In genomic region chr3:14208977-14209394, GRCh38 we compare ENCODE assay signal across 2 cellular contexts.
A peak's percentile ranks its signal among the peaks of the same experiment; 100 is the strongest.
TF ChIP-seq lines count a peak whose summit lies in the region.

No MANE protein-coding gene starts in this region.

TF ChIP-seq in IMR-90, 13 proteins besides CTCF, POLR2A, EP300 and RAD21:
- TF ChIP-seq CHD1 (IDR thresholded peaks at IDR 0.05; ENCODE audit: low read depth, low read length) = no peak
- TF ChIP-seq CEBPB (IDR thresholded peaks at IDR 0.05; ENCODE audit: low read depth, low read length) = no peak
- no peak for TF ChIP-seq BHLHE40 (IDR thresholded peaks at IDR 0.05; ENCODE audit: low read depth, low read length)
- TF ChIP-seq, protein P1, sequence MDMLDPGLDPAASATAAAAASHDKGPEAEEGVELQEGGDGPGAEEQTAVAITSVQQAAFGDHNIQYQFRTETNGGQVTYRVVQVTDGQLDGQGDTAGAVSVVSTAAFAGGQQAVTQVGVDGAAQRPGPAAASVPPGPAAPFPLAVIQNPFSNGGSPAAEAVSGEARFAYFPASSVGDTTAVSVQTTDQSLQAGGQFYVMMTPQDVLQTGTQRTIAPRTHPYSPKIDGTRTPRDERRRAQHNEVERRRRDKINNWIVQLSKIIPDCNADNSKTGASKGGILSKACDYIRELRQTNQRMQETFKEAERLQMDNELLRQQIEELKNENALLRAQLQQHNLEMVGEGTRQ (IDR thresholded peaks at IDR 0.05; ENCODE audit: low read depth, low read length) = no peak
- TF ChIP-seq NFE2L2 (IDR thresholded peaks at IDR 0.05; ENCODE audit: low read depth, low read length) = no peak
- no peak for TF ChIP-seq MXI1 (IDR thresholded peaks at IDR 0.05; ENCODE audit: borderline replicate concordance, low read depth, low read length)
- TF ChIP-seq, protein P2, sequence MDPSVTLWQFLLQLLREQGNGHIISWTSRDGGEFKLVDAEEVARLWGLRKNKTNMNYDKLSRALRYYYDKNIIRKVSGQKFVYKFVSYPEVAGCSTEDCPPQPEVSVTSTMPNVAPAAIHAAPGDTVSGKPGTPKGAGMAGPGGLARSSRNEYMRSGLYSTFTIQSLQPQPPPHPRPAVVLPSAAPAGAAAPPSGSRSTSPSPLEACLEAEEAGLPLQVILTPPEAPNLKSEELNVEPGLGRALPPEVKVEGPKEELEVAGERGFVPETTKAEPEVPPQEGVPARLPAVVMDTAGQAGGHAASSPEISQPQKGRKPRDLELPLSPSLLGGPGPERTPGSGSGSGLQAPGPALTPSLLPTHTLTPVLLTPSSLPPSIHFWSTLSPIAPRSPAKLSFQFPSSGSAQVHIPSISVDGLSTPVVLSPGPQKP (IDR thresholded peaks at IDR 0.05; ENCODE audit: borderline replicate concordance, low read depth, low read length) = no peak
- no peak for TF ChIP-seq MAFK (IDR thresholded peaks at IDR 0.05; ENCODE audit: low read depth, low read length)
- TF ChIP-seq RFX5 (IDR thresholded peaks at IDR 0.05; ENCODE audit: low read depth, low read length) = no peak
- TF ChIP-seq RCOR1 (IDR thresholded peaks at IDR 0.05; ENCODE audit: insufficient replicate concordance, low read length) = no peak
- TF ChIP-seq SMC3 (IDR thresholded peaks at IDR 0.05; ENCODE audit: low read depth, low read length) = no peak
- TF ChIP-seq FOS (IDR thresholded peaks at IDR 0.05; ENCODE audit: low read depth, low read length) = no peak
- TF ChIP-seq MAZ (IDR thresholded peaks at IDR 0.05; ENCODE audit: borderline replicate concordance, low read depth, low read length) = no peak
TF ChIP-seq in IMR-90: peak in this region for 0.

TF ChIP-seq in K562, 482 proteins besides CTCF, POLR2A, EP300 and RAD21 (continues in another document):
- no peak for TF ChIP-seq IRF9 (tag; IDR thresholded peaks at IDR 0.05)
- no peak for TF ChIP-seq CEBPB (tag; IDR thresholded peaks at IDR 0.05)
- TF ChIP-seq, protein P3, sequence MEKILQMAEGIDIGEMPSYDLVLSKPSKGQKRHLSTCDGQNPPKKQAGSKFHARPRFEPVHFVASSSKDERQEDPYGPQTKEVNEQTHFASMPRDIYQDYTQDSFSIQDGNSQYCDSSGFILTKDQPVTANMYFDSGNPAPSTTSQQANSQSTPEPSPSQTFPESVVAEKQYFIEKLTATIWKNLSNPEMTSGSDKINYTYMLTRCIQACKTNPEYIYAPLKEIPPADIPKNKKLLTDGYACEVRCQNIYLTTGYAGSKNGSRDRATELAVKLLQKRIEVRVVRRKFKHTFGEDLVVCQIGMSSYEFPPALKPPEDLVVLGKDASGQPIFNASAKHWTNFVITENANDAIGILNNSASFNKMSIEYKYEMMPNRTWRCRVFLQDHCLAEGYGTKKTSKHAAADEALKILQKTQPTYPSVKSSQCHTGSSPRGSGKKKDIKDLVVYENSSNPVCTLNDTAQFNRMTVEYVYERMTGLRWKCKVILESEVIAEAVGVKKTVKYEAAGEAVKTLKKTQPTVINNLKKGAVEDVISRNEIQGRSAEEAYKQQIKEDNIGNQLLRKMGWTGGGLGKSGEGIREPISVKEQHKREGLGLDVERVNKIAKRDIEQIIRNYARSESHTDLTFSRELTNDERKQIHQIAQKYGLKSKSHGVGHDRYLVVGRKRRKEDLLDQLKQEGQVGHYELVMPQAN (IDR thresholded peaks at IDR 0.05; ENCODE audit: borderline replicate concordance) = no peak
- TF ChIP-seq E4F1 (CRISPR knock-in tag; IDR thresholded peaks at IDR 0.05; ENCODE audit: borderline replicate concordance) = no peak
- TF ChIP-seq CBX8 (IDR thresholded peaks at IDR 0.05; ENCODE audit: borderline replicate concordance, extremely low read depth, low read depth, low read length, poor library complexity, severe bottlenecking) = no peak
- TF ChIP-seq TSHZ1 (CRISPR knock-in tag; IDR thresholded peaks at IDR 0.05) = no peak
- no peak for TF ChIP-seq U2AF1 (optimal IDR thresholded peaks at IDR 0.05; ENCODE audit: low read depth, low read length)
- TF ChIP-seq GTF2F1 (IDR thresholded peaks at IDR 0.05; ENCODE audit: low read depth, low read length) = no peak
- no peak for TF ChIP-seq BRD9 (IDR thresholded peaks at IDR 0.05; ENCODE audit: low read depth, partially characterized antibody)
- TF ChIP-seq FOXO4 (CRISPR knock-in tag; IDR thresholded peaks at IDR 0.05) = no peak
- no peak for TF ChIP-seq ZNF717 (CRISPR knock-in tag; IDR thresholded peaks at IDR 0.05)
- no peak for TF ChIP-seq ZNF79 (CRISPR knock-in tag; IDR thresholded peaks at IDR 0.05; ENCODE audit: low read depth)
- no peak for TF ChIP-seq HES1 (IDR thresholded peaks at IDR 0.05; ENCODE audit: low read depth)
- TF ChIP-seq ADNP (tag; IDR thresholded peaks at IDR 0.05) = no peak
- TF ChIP-seq ZNF695 (CRISPR knock-in tag; IDR thresholded peaks at IDR 0.05) = 0 out of 2 replicates have a peak, but pooled peaks have one; percentile 16
- TF ChIP-seq ZBTB40 (IDR thresholded peaks at IDR 0.05) = no peak
- no peak for TF ChIP-seq ZBTB40 (CRISPR knock-in tag; IDR thresholded peaks at IDR 0.05)
- TF ChIP-seq ZNF384 (IDR thresholded peaks at IDR 0.05; ENCODE audit: low read depth, low read length) = no peak
- no peak for TF ChIP-seq CREB3L1 (IDR thresholded peaks at IDR 0.05; ENCODE audit: borderline replicate concordance, low read depth)
